ENCODE assay signal across 18 cellular contexts in the genomic region with DNA sequence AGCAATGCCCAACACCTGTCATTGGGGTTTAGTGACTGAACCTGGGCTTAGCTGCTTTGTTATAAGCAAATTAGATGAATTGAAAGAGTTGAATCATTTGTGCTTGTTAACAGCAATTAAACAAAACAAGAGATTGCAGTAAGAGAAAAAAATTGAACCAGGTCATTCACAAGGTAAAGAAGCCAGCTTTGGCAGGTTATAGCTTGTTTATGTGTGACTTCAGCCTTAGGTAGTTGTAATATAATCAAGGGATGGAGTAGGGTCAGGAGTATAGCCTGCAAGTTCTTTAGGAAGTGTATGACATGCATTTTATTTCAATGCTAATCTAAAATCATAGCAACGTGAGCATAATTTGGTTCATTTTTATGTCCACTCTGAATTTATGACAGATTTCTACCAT.
"Had no signal": no experiment of that assay in that cellular context is flagged by ENCODE, and none has a peak within 500 bp of the region (broad histone marks: within the 10 kb centered on the region; RNA-seq: fewer than 3 reads in every experiment).

No MANE protein-coding gene starts in this region.

- DNase-seq: colonic mucosa; dermis blood vessel endothelial cell; gastrocnemius medialis; heart right ventricle; left lung; lower lobe of right lung; mucosa of descending colon; natural killer cell; posterior cingulate gyrus; stimulated activated CD4-positive, alpha-beta T cell treated with anti-CD3 and anti-CD28 coated beads, Interleukin-2, amount 100 ng/mL, for 24 hours; stimulated activated CD4-positive, alpha-beta T cell treated with anti-CD3 and anti-CD28 coated beads, Interleukin-4, amount 100 ng/mL, for 4 hours; stimulated activated naive B cell treated with anti-CD40 and anti-IgM and Interleukin-4, amounts not matched to agents 10 μg/mL and 1 μg/mL and 100 μg/mL, for 72 hours; stimulated activated naive CD8-positive, alpha-beta T cell treated with anti-CD3 and anti-CD28 coated beads, Interleukin-15, amount 100 ng/mL, for 72 hours; testis had no signal

- H3K4me3 Mint-ChIP-seq: natural killer cell; neural crest cell; stimulated activated naive B cell treated with anti-CD40 and anti-IgM and Interleukin-4, amounts not matched to agents 10 μg/mL and 1 μg/mL and 100 μg/mL, for 72 hours; stimulated activated naive CD8-positive, alpha-beta T cell treated with anti-CD3 and anti-CD28 coated beads, Interleukin-15, amount 100 ng/mL, for 72 hours had no signal

- H3K4me1 ChIP-seq: colonic mucosa, testis had no signal

- H3K27ac ChIP-seq: colonic mucosa, gastrocnemius medialis, heart right ventricle, left lung, lower lobe of right lung, testis, tibial nerve had no signal

- H3K27me3 ChIP-seq: colonic mucosa, gastrocnemius medialis, heart right ventricle, testis, tibial nerve had no signal

- H3K9me3 Mint-ChIP-seq: natural killer cell; stimulated activated naive CD8-positive, alpha-beta T cell treated with anti-CD3 and anti-CD28 coated beads, Interleukin-15, amount 100 ng/mL, for 72 hours had no signal

- ATAC-seq: gastrocnemius medialis; heart right ventricle; left lung; lower lobe of right lung; mucosa of descending colon; natural killer cell; sciatic nerve; stimulated activated naive B cell treated with anti-CD40 and anti-IgM and Interleukin-4, amounts not matched to agents 10 μg/mL and 1 μg/mL and 100 μg/mL, for 72 hours; stimulated activated naive CD8-positive, alpha-beta T cell treated with anti-CD3 and anti-CD28 coated beads, Interleukin-15, amount 100 ng/mL, for 72 hours had no signal

- H3K36me3 ChIP-seq: colonic mucosa, gastrocnemius medialis, heart right ventricle, left lung, lower lobe of right lung, tibial nerve had no signal

- H3K9me3 ChIP-seq: colonic mucosa, gastrocnemius medialis, left lung, lower lobe of right lung, mucosa of descending colon, testis had no signal

- H3K36me3 Mint-ChIP-seq: natural killer cell had no signal

- FAIRE-seq: keratinocyte had no signal

- H3K4me1 Mint-ChIP-seq: natural killer cell had no signal

- H3K27ac Mint-ChIP-seq: natural killer cell; stimulated activated naive B cell treated with anti-CD40 and anti-IgM and Interleukin-4, amounts not matched to agents 10 μg/mL and 1 μg/mL and 100 μg/mL, for 72 hours; stimulated activated naive CD8-positive, alpha-beta T cell treated with anti-CD3 and anti-CD28 coated beads, Interleukin-15, amount 100 ng/mL, for 72 hours had no signal

- H3K4me3 ChIP-seq: colonic mucosa, gastrocnemius medialis, heart right ventricle, left lung, lower lobe of right lung, mucosa of descending colon, testis, tibial nerve had no signal
